ENCODE assay signal across 26 cellular contexts in the genomic region with DNA sequence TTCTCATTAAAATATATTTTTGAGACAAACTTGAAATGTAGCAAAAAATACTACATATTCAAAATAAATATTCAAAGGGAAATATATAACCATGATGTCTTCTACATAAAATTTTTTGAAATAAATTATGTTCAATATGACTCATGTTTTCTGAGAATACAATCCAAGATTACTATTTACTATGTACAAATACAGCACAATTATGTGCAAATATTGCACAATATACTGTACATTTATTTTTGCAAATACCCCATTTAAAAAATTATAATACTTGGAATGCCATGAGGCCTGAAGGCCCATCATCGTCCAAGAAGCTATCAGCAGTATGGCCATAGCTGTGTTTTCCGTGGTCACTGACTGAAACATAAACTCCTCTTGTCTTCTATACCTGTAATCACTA. TPM values are rescaled to one million over a fixed set of nuclear protein-coding genes. Genes with fewer than 3 reads are reported as not detected.
"Had no signal": no experiment of that assay in that cellular context is flagged by ENCODE, and none has a peak within 500 bp of the region (broad histone marks: within the 10 kb centered on the region; RNA-seq: fewer than 3 reads in every experiment).

No MANE protein-coding gene starts in this region.

- H3K4me2 ChIP-seq: KMS-11, PC-9 had no signal

- H3K4me1 ChIP-seq: Peyer's patch, SJSA1 had no signal

- DNase-seq: MV-4-11; NCI-H1048; NCI-H1105 treated with DMSO at 0.1 percent for 48 hours; NCI-H1417 treated with DMSO at 0.1 percent for 48 hours; NCI-H146; NCI-H1694 treated with DMSO at 0.1 percent for 48 hours; NCI-H1930; NCI-H2081; NCI-H2171; NCI-H226; NCI-H446; NCI-H510A; NCI-H524 treated with DMSO at 0.1 percent for 48 hours; NCI-H69; NCI-H774; NK-92 treated with Interleukin-12 subunit alpha and Interleukin-12 subunit beta, amount 100 ng/mL, for 24 hours; PC-9; Peyer's patch; SIG-M5 had no signal

- H3K4me3 ChIP-seq: PC-9, Peyer's patch, SJSA1, SK-N-MC had no signal

- H3K9me3 ChIP-seq: Peyer's patch, SJSA1 had no signal

- H3K9ac ChIP-seq: KMS-11 had no signal

- H3K27ac ChIP-seq: KMS-11, PC-9, Peyer's patch, SJSA1, SK-N-MC had no signal

- H3K27me3 ChIP-seq: Peyer's patch, SJSA1 had no signal

- H3K36me3 ChIP-seq: Peyer's patch, SJSA1 had no signal

- ATAC-seq: Right ventricle myocardium inferior had no signal

- H2AFZ ChIP-seq: PC-9 had no signal

RNA-seq across cellular contexts. Expression of gene CCDC181, which starts 12.3 kb away (rescaled TPM):
- total RNA-seq: MCF 10A; OCI-LY7; T-helper 1 cell treated with Interleukin-12 subunit alpha and Interleukin-12 subunit beta and Interleukin-4 antibody, amounts not matched to agents 30 ng/mL and 1 ng/mL, for 36 hours had no signal
